ENCODE assay signal across 9 cellular contexts in genomic region chr6:71404145-71404966, GRCh38.
A peak's percentile ranks its signal among the peaks of the same experiment; 100 is the strongest.
DNase-seq lines count a peak whose midpoint lies in the region; TF ChIP-seq lines count a peak whose summit lies in the region.
"Had no signal": no experiment of that assay in that cellular context is flagged by ENCODE, and none has a peak within 500 bp of the region (broad histone marks: within the 10 kb centered on the region; RNA-seq: fewer than 3 reads in every experiment).

No MANE protein-coding gene starts in this region.

- H3K36me3 ChIP-seq in tibial artery, result no peaks in the 10 kb centered on the region
- H3K36me3 ChIP-seq in testis (ENCODE audit: low read depth, missing control alignments), result no peaks in the 10 kb centered on the region

- POLR2A ChIA-PET in activated CD4-positive, alpha-beta T cell treated with anti-CD3 and anti-CD28 coated beads, Interleukin-2, amount 10 ng/mL, durations not matched to agents 7 days and 5 days (lab: Charles Lee), result no interaction called here

- CTCF ChIA-PET in activated CD4-positive, alpha-beta T cell treated with anti-CD3 and anti-CD28 coated beads, Interleukin-2, amount 10 ng/mL, durations not matched to agents 7 days and 5 days (lab: Charles Lee), result no interaction called here

- no peak for TF ChIP-seq RAD21 in Ishikawa (IDR thresholded peaks at IDR 0.05; ENCODE audit: low read depth)

- H3K27me3 Mint-ChIP-seq in activated CD4-positive, alpha-beta T cell treated with anti-CD3 and anti-CD28 coated beads, Interleukin-2, amount 10 ng/mL, durations not matched to agents 7 days and 5 days, result peaks cover 15% of the 10 kb centered on the region

- intact Hi-C loops in tibial artery (cut with DNase I; ENCODE audit: low total_unique reads), result no loop called here
- intact Hi-C loops in testis (cut with DNase I; ENCODE audit: low total_unique reads), result no loop called here

- WGBS in testis, 2 donors, result 63 to 72% methylated on average over 4 of the region's 4 CpGs

- peak; percentile 76; the same call in 1 of the 2 replicates for TF ChIP-seq EP300 in Ishikawa (IDR thresholded peaks at IDR 0.05; ENCODE audit: borderline replicate concordance)

- no peak overlapping the region for H3K4me3 Mint-ChIP-seq in activated CD4-positive, alpha-beta T cell treated with anti-CD3 and anti-CD28 coated beads, Interleukin-2, amount 10 ng/mL, durations not matched to agents 7 days and 5 days
- H3K4me3 Mint-ChIP-seq: dendritic cell treated with granulocyte-macrophage colony-stimulating factor and Interleukin-4, amounts not matched to agents 40 ng/mL and 50 ng/mL, for 4 days had no signal

- H3K27ac ChIP-seq in layer of hippocampus (ENCODE audit: low read depth, low read length) (peak overlapping the region; percentile 39), tibial artery (peak overlapping the region; percentile 29 to 59), testis (no peak overlapping the region)

- peak overlapping the region; percentile 31 for H3K4me3 ChIP-seq in choroid plexus epithelial cell (ENCODE audit: low read depth, low read length)
- H3K4me3 ChIP-seq in tibial artery, result no peak overlapping the region
- no peak overlapping the region for H3K4me3 ChIP-seq in testis

- peak; percentile 90 for DNase-seq in choroid plexus epithelial cell (ENCODE audit: low read depth)
- DNase-seq in tibial artery, result no peak
- DNase-seq in testis, result no peak
- no peak for DNase-seq in activated CD4-positive, alpha-beta T cell treated with anti-CD3 and anti-CD28 coated beads, Interleukin-2, amount 10 ng/mL, durations not matched to agents 7 days and 5 days
- DNase-seq in DMS79 (lab: John Stamatoyannopoulos, UW), result no peak
- no peak for DNase-seq in NCI-H1694 treated with DMSO at 0.1 percent for 48 hours (lab: John Stamatoyannopoulos, UW)

- peaks cover 2% of the 10 kb centered on the region for H3K9me3 Mint-ChIP-seq in activated CD4-positive, alpha-beta T cell treated with anti-CD3 and anti-CD28 coated beads, Interleukin-2, amount 10 ng/mL, durations not matched to agents 7 days and 5 days
- H3K9me3 Mint-ChIP-seq: dendritic cell treated with granulocyte-macrophage colony-stimulating factor and Interleukin-4, amounts not matched to agents 40 ng/mL and 50 ng/mL, for 4 days had no signal

- TF ChIP-seq CTCF in choroid plexus epithelial cell (conservative IDR thresholded peaks at IDR 0.05; ENCODE audit: low read depth, low read length) (no peak), tibial artery (IDR thresholded peaks at IDR 0.05) (no peak), testis (IDR thresholded peaks at IDR 0.05) (no peak)

- H3K9me3 ChIP-seq in tibial artery (no peaks in the 10 kb centered on the region), testis (no peaks in the 10 kb centered on the region)

- no peaks in the 10 kb centered on the region for H3K27me3 ChIP-seq in layer of hippocampus (ENCODE audit: control insufficient read depth, insufficient read depth, low read length)
- no peaks in the 10 kb centered on the region for H3K27me3 ChIP-seq in tibial artery
- H3K27me3 ChIP-seq in testis, result no peaks in the 10 kb centered on the region

- no peaks in the 10 kb centered on the region for H3K36me3 Mint-ChIP-seq in activated CD4-positive, alpha-beta T cell treated with anti-CD3 and anti-CD28 coated beads, Interleukin-2, amount 10 ng/mL, durations not matched to agents 7 days and 5 days (ENCODE audit: low read depth)

- no peak overlapping the region for H3K27ac Mint-ChIP-seq in activated CD4-positive, alpha-beta T cell treated with anti-CD3 and anti-CD28 coated beads, Interleukin-2, amount 10 ng/mL, durations not matched to agents 7 days and 5 days
- H3K27ac Mint-ChIP-seq: dendritic cell treated with granulocyte-macrophage colony-stimulating factor and Interleukin-4, amounts not matched to agents 40 ng/mL and 50 ng/mL, for 4 days had no signal

- H3K4me1 Mint-ChIP-seq in activated CD4-positive, alpha-beta T cell treated with anti-CD3 and anti-CD28 coated beads, Interleukin-2, amount 10 ng/mL, durations not matched to agents 7 days and 5 days, result peaks cover under 1% of the 10 kb centered on the region

- TF ChIP-seq POLR2A in testis (IDR thresholded peaks at IDR 0.05), result no peak

- H3K4me1 ChIP-seq in tibial artery, result peaks cover 0 to 58% (median 18%) of the 10 kb centered on the region in 4 donors
- no peaks in the 10 kb centered on the region for H3K4me1 ChIP-seq in testis

TF ChIP-seq in Ishikawa, 13 proteins besides CTCF, POLR2A, EP300 and RAD21:
- TF ChIP-seq NFIC (IDR thresholded peaks at IDR 0.05), result peak; percentile 76
- peak; percentile 84 for TF ChIP-seq CEBPB (IDR thresholded peaks at IDR 0.05)
- no peak for TF ChIP-seq TAF1 (IDR thresholded peaks at IDR 0.05; ENCODE audit: low read depth)
- TF ChIP-seq YY1 (IDR thresholded peaks at IDR 0.05; ENCODE audit: low read depth), result 0 out of 2 replicates have a peak, but pooled peaks have one; percentile 48
- TF ChIP-seq, protein P1, sequence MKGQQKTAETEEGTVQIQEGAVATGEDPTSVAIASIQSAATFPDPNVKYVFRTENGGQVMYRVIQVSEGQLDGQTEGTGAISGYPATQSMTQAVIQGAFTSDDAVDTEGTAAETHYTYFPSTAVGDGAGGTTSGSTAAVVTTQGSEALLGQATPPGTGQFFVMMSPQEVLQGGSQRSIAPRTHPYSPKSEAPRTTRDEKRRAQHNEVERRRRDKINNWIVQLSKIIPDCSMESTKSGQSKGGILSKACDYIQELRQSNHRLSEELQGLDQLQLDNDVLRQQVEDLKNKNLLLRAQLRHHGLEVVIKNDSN (IDR thresholded peaks at IDR 0.05), result no peak
- no peak for TF ChIP-seq ZBTB7A (IDR thresholded peaks at IDR 0.05; ENCODE audit: low read depth)
- TF ChIP-seq TCF12 (IDR thresholded peaks at IDR 0.05; ENCODE audit: low read depth), result peak; percentile 69
- TF ChIP-seq TEAD4 (IDR thresholded peaks at IDR 0.05), result peak; percentile 99
- peak; percentile 65 for TF ChIP-seq FOXM1 (IDR thresholded peaks at IDR 0.05; ENCODE audit: borderline replicate concordance, low read depth)
TF ChIP-seq in Ishikawa: peak in this region for 6.

Comparison
In these comparisons a context has a peak if more than half of its experiments do, and no peak if none do; other contexts are left out.
1. H3K27ac ChIP-seq: peak in layer of hippocampus (single experiment) and tibial artery (2 of 2); none in testis (0 of 2).